In genomic region chrX:14832151-14832550, GRCh38 we compare ENCODE assay signal across 20 cellular contexts. TPM values are rescaled to one million over a fixed set of nuclear protein-coding genes. Genes with fewer than 3 reads are reported as not detected.
A peak's percentile ranks its signal among the peaks of the same experiment; 100 is the strongest.
DNase-seq lines count a peak whose midpoint lies in the region; ATAC-seq and TF ChIP-seq lines count a peak whose summit lies in the region.
"Had no signal": no experiment of that assay in that cellular context is flagged by ENCODE, and none has a peak within 500 bp of the region (broad histone marks: within the 10 kb centered on the region; RNA-seq: fewer than 3 reads in every experiment).

No MANE protein-coding gene starts in this region.

- H3K36me3 ChIP-seq in HUES6 (ENCODE audit: control insufficient read depth, insufficient read depth, low read length) (peaks cover 24% of the 10 kb centered on the region), mesodermal cell (ENCODE audit: control insufficient read depth, insufficient read depth, low read length) (peaks cover 14% of the 10 kb centered on the region)

- in situ Hi-C loops in ACHN (cut with HindIII; ENCODE audit: low pct_ligation_motif_present, low pct_unique_long_range_greater_than_20kb, low sequenced_read_pairs), result no loop called here

- 0 out of 2 replicates have a peak overlapping the region, but pooled peaks have one; percentile 19 for H3K27ac ChIP-seq in HUES6 (ENCODE audit: low read depth, low read length)
- peak overlapping the region; percentile 45 for H3K27ac ChIP-seq in mesodermal cell (ENCODE audit: low read depth, low read length, severe bottlenecking)
- H3K27ac ChIP-seq: PC-9, testis had no signal

- 0 out of 2 replicates have a peak, but pooled peaks cover 4% of the 10 kb centered on the region for H3K4me1 ChIP-seq in HUES6 (ENCODE audit: control insufficient read depth, insufficient read depth, low read length)
- peaks cover 5% of the 10 kb centered on the region for H3K4me1 ChIP-seq in mesodermal cell (ENCODE audit: control insufficient read depth, insufficient read depth, low read length, poor library complexity, severe bottlenecking)
- H3K4me1 ChIP-seq: testis had no signal

- no peak overlapping the region for H3K4me3 ChIP-seq in HUES6 (ENCODE audit: low read depth, low read length)
- H3K4me3 ChIP-seq in choroid plexus epithelial cell (ENCODE audit: low read depth, low read length), result no peak overlapping the region
- no peak overlapping the region for H3K4me3 ChIP-seq in mesodermal cell (ENCODE audit: extremely low read depth, insufficient read depth, low read length, poor library complexity, severe bottlenecking)
- H3K4me3 ChIP-seq: PC-9, testis had no signal

- ATAC-seq in HG03342 (IDR thresholded peaks at IDR 0.05; ENCODE audit: unreplicated experiment) (no peak), HG02884 (IDR thresholded peaks at IDR 0.05; ENCODE audit: unreplicated experiment) (no peak)
- ATAC-seq: activated T-cell treated with anti-CD3 and anti-CD28 coated beads, Interleukin-2, amount 50 U/mL, for 72 hours had no signal

- DNase-seq in AG20443 (ENCODE audit: low spot score) (peak; percentile 34), choroid plexus epithelial cell (ENCODE audit: low read depth) (peak; percentile 42), nucleus accumbens (lab: John Stamatoyannopoulos, UW) (no peak), ACHN (no peak)
- DNase-seq: activated CD4-positive, CD25-positive, alpha-beta regulatory T cell; activated T-cell treated with anti-CD3 and anti-CD28 coated beads, Interleukin-2, amount 50 U/mL, for 72 hours; CD8-positive, alpha-beta memory T cell; DMS79 treated with DMSO at 0.1 percent for 48 hours; erythroblast; H7; kidney; NCI-H1417; NCI-H774; PC-9; stimulated activated CD4-positive, alpha-beta T cell treated with anti-CD3 and anti-CD28 coated beads, Interleukin-12 subunit alpha, Interleukin-12 subunit beta, amount 100 ng/mL, for 4 hours; testis had no signal

- no peaks in the 10 kb centered on the region; the same call in 1 of the 2 replicates for H3K27me3 ChIP-seq in HUES6 (ENCODE audit: control insufficient read depth, insufficient read depth, low read length)
- H3K27me3 ChIP-seq: testis had no signal

- TF ChIP-seq CTCF in choroid plexus epithelial cell (conservative IDR thresholded peaks at IDR 0.05; ENCODE audit: low read depth, low read length), result no peak

- WGBS in mesodermal cell (ENCODE audit: insufficient coverage in 2 of 2), 2 experiments, result 70% methylated on average over 2 of the region's 2 CpGs; no CpG with 5 or more reads in 1 of the 2 experiments

- H3K9me3 ChIP-seq in HUES6 (ENCODE audit: control insufficient read depth, insufficient read depth, low read depth, low read length) (peaks cover 6% of the 10 kb centered on the region; the same call in 1 of the 2 replicates), mesodermal cell (ENCODE audit: control insufficient read depth, low read length) (peaks cover 7% of the 10 kb centered on the region)
- H3K9me3 ChIP-seq: testis had no signal

- H3K9ac ChIP-seq in HUES6 (ENCODE audit: low read length), result no peak overlapping the region

RNA-seq across cellular contexts. Expression of gene FANCB, which starts 40.7 kb away (rescaled TPM):
- 4.1 TPM for polyA plus RNA-seq in mesodermal cell (2013, experiment 1 of 2)
- polyA plus RNA-seq in mesodermal cell (2013, experiment 2 of 2), result 3.7 TPM

RNA-seq across cellular contexts. Expression of gene MOSPD2, which starts 41.1 kb away (rescaled TPM):
- 12.9 TPM for polyA plus RNA-seq in mesodermal cell (2013, experiment 1 of 2)
- 19.8 TPM for polyA plus RNA-seq in mesodermal cell (2013, experiment 2 of 2)

Comparison
In these comparisons a context has a peak if more than half of its experiments do, and no peak if none do; other contexts are left out.
1. DNase-seq: peak in AG20443 (single experiment) and choroid plexus epithelial cell (single experiment); none in nucleus accumbens (0 of 56) and ACHN (single experiment).